ENCODE assay signal across 10 cellular contexts in genomic region chrX:40103565-40104323, GRCh38. TPM values are rescaled to one million over a fixed set of nuclear protein-coding genes. Genes with fewer than 3 reads are reported as not detected.
DNase-seq lines count a peak whose midpoint lies in the region; ATAC-seq and TF ChIP-seq lines count a peak whose summit lies in the region.
"Had no signal": no experiment of that assay in that cellular context is flagged by ENCODE, and none has a peak within 500 bp of the region (broad histone marks: within the 10 kb centered on the region; RNA-seq: fewer than 3 reads in every experiment).

No MANE protein-coding gene starts in this region.

- peaks cover 37% of the 10 kb centered on the region for H3K4me1 ChIP-seq in left ventricle myocardium inferior
- H3K4me1 ChIP-seq in right cardiac atrium (ENCODE audit: control insufficient read depth, insufficient read depth, low read length) = no peaks in the 10 kb centered on the region
- H3K4me1 ChIP-seq in PC-9 (replicated peaks; ENCODE audit: insufficient read depth) = peaks cover 8% of the 10 kb centered on the region; the same call in 1 of the 2 replicates
- H3K4me1 ChIP-seq in Peyer's patch = peaks cover 0 to 30% (median 8%) of the 10 kb centered on the region in 4 donors

- peak overlapping the region in 4 of 5 donors; percentile 35 to 55 (median 44) for H3K4me3 Mint-ChIP-seq in immature natural killer cell
- peak overlapping the region; percentile 70 for H3K4me3 Mint-ChIP-seq in type B pancreatic cell

- POLR2A ChIA-PET in PC-9 (lab: Charles Lee; ENCODE audit: unreplicated experiment) = no interaction called here

- peaks cover 20 to 24% of the 10 kb centered on the region in 2 donors for H3K4me1 Mint-ChIP-seq in immature natural killer cell
- peaks cover 17% of the 10 kb centered on the region for H3K4me1 Mint-ChIP-seq in type B pancreatic cell (ENCODE audit: unreplicated experiment)

- peaks cover 13% of the 10 kb centered on the region; the same call in 1 of the 2 replicates for H3K79me2 ChIP-seq in PC-9 (ENCODE audit: low read depth)

- DNase-seq in left ventricle myocardium inferior (no peak), right cardiac atrium (no peak), PC-9 (no peak), immature natural killer cell (no peak), type B pancreatic cell (ENCODE audit: extremely low spot score, unreplicated experiment) (no peak), Peyer's patch (no peak), AML-193 (lab: John Stamatoyannopoulos, UW) (no peak)
- DNase-seq: activated CD4-positive, alpha-beta T cell treated with anti-CD3 and anti-CD28 coated beads, Interleukin-2, amount 50 U/mL, for 1 hour; esophagus squamous epithelium had no signal

- peaks cover 18 to 24% (median 23%) of the 10 kb centered on the region in 3 donors for H3K27me3 Mint-ChIP-seq in immature natural killer cell (ENCODE audit: low read depth in 3 of 3)
- peaks cover 3% of the 10 kb centered on the region for H3K27me3 Mint-ChIP-seq in type B pancreatic cell

- TF ChIP-seq CTCF in left ventricle myocardium inferior (IDR thresholded peaks at IDR 0.05; ENCODE audit: borderline replicate concordance) (no peak), PC-9 (conservative IDR thresholded peaks at IDR 0.05) (no peak), type B pancreatic cell (conservative IDR thresholded peaks at IDR 0.05) (no peak), Peyer's patch (IDR thresholded peaks at IDR 0.05) (no peak)

- ATAC-seq in right cardiac atrium (no peak), GM19328 (IDR thresholded peaks at IDR 0.05; ENCODE audit: unreplicated experiment) (no peak)

- H4K20me1 ChIP-seq in PC-9 (ENCODE audit: insufficient read depth) = no peaks in the 10 kb centered on the region

- H3K9me2 ChIP-seq in PC-9 (ENCODE audit: insufficient read depth) = no peaks in the 10 kb centered on the region

- H3K36me3 ChIP-seq in left ventricle myocardium inferior (no peaks in the 10 kb centered on the region), PC-9 (ENCODE audit: low read depth) (no peaks in the 10 kb centered on the region), Peyer's patch (no peaks in the 10 kb centered on the region)
- H3K36me3 ChIP-seq: esophagus squamous epithelium had no signal

- H3K9me3 Mint-ChIP-seq in immature natural killer cell (peaks cover 0 to 2% (median 0%) of the 10 kb centered on the region in 6 donors), type B pancreatic cell (no peaks in the 10 kb centered on the region)

- H3K27ac Mint-ChIP-seq in immature natural killer cell (no peak overlapping the region), type B pancreatic cell (peak overlapping the region; percentile 46)

- TF ChIP-seq POLR2A in Peyer's patch (IDR thresholded peaks at IDR 0.05) = no peak

- WGBS in right cardiac atrium = 86% methylated on average over 22 of the region's 22 CpGs

- H3K4me3 ChIP-seq in left ventricle myocardium inferior (peak overlapping the region; percentile 72), right cardiac atrium (ENCODE audit: low read length) (no peak overlapping the region), PC-9 (peak overlapping the region; percentile 47; the same call in 1 of the 2 replicates), Peyer's patch (peak overlapping the region in 1 of 4 donors; percentile 67)

- peak overlapping the region; percentile 61 for H3K4me2 ChIP-seq in PC-9

- CTCF ChIA-PET in PC-9 (lab: Charles Lee) = no interaction called here

- H3K36me3 Mint-ChIP-seq in immature natural killer cell = no peaks in the 10 kb centered on the region
- no peaks in the 10 kb centered on the region for H3K36me3 Mint-ChIP-seq in type B pancreatic cell

- H3K9me3 ChIP-seq in left ventricle myocardium inferior (replicated peaks) = no peaks in the 10 kb centered on the region
- no peaks in the 10 kb centered on the region for H3K9me3 ChIP-seq in right cardiac atrium (ENCODE audit: control insufficient read depth, low read length)
- H3K9me3 ChIP-seq in PC-9 (ENCODE audit: insufficient read depth, low read depth) = no peaks in the 10 kb centered on the region
- H3K9me3 ChIP-seq in Peyer's patch = no peaks in the 10 kb centered on the region
- H3K9me3 ChIP-seq: esophagus squamous epithelium had no signal

- intact Hi-C loops in left ventricle myocardium inferior (cut with micrococcal nuclease) (no loop called here), right cardiac atrium (cut with DNase I) (loop anchor here in 1 of 4 donors (10.0 kb wide), 1 partner anchor 51 kb away; no protein-coding TSS in a partner anchor), PC-9 (cut with micrococcal nuclease; ENCODE audit: unreplicated experiment) (no loop called here)

- no peak overlapping the region for H2AFZ ChIP-seq in PC-9

- H3K27ac ChIP-seq in left ventricle myocardium inferior (replicated peaks) (no peak overlapping the region), right cardiac atrium (ENCODE audit: low read length) (no peak overlapping the region), PC-9 (no peak overlapping the region), Peyer's patch (peak overlapping the region in 1 of 4 donors; percentile 96)

- H3K27me3 ChIP-seq in left ventricle myocardium inferior (ENCODE audit: low read depth) (no peaks in the 10 kb centered on the region), right cardiac atrium (ENCODE audit: control insufficient read depth, insufficient read depth) (no peaks in the 10 kb centered on the region), PC-9 (ENCODE audit: insufficient read depth, low read depth) (no peaks in the 10 kb centered on the region), Peyer's patch (no peaks in the 10 kb centered on the region)

- no TSS peak for BruUV-seq in PC-9 (replicated peaks; lab: Mats Ljungman, UMichigan)

- no peaks in the 10 kb centered on the region for H3F3A ChIP-seq in PC-9 (ENCODE audit: insufficient read depth, low read depth)

RNA-seq across cellular contexts. Expression of gene BCOR, which starts 6.0 kb away (rescaled TPM):
- total RNA-seq in left ventricle myocardium inferior (15.1 TPM), right cardiac atrium (10 to 100 TPM; 18.1 to 30.1 (median 20.5) TPM), PC-9 (2021) (0.68 and 1.5 TPM in 2 replicates), type B pancreatic cell (ENCODE audit: low replicate concordance) (27.2 and 37.3 TPM in 2 replicates), Peyer's patch (10 to 100 TPM; 19.8 to 32.2 (median 26.0) TPM)
- polyA plus RNA-seq in right cardiac atrium (11.1 TPM), immature natural killer cell (1 to 10 TPM in 2 of 3 donors, not detected in 1; 3.4 to 7.2 TPM)
